In genomic region chr16:3085868-3086595, GRCh38 we compare ENCODE assay signal across 19 cellular contexts. TPM values are rescaled to one million over a fixed set of nuclear protein-coding genes. Genes with fewer than 3 reads are reported as not detected.
DNase-seq lines count a peak whose midpoint lies in the region; ATAC-seq, FAIRE-seq and TF ChIP-seq lines count a peak whose summit lies in the region.
"Had no signal": no experiment of that assay in that cellular context is flagged by ENCODE, and none has a peak within 500 bp of the region (broad histone marks: within the 10 kb centered on the region; RNA-seq: fewer than 3 reads in every experiment).

No MANE protein-coding gene starts in this region.

- H3K23ac ChIP-seq in neuronal stem cell (ENCODE audit: low read depth, low read length, poor library complexity), result no peak overlapping the region

- H3K4me3 ChIP-seq in CD8-positive, alpha-beta memory T cell (ENCODE audit: low read length), result no peak overlapping the region
- H3K4me3 ChIP-seq in neuronal stem cell (ENCODE audit: low read length in 2 of 2), result no peak overlapping the region
- H3K4me3 ChIP-seq: SJSA1, thyroid gland had no signal

- no peak overlapping the region for H3K9ac ChIP-seq in neuronal stem cell (ENCODE audit: low read depth, low read length, poor library complexity)

- peak overlapping the region; percentile 87 for H2BK15ac ChIP-seq in neuronal stem cell (ENCODE audit: low read length)

- H2AFZ ChIP-seq in neuronal stem cell (ENCODE audit: low read length), result peak overlapping the region; percentile 88

- no CpG with 5 or more reads among the region's 17 CpGs for WGBS in neuronal stem cell (ENCODE audit: extremely low coverage in 2 of 2, insufficient read length in 2 of 2, insufficient replicate concordance in 1 of 2), 2 donors

- CTCF ChIA-PET in CD8-positive, alpha-beta memory T cell (lab: Charles Lee), result interaction anchor here (1.0 to 1.3 kb wide), 2 partner anchors 10 to 11 kb away, joined by 3 read pairs; no protein-coding TSS in a partner anchor

- intact Hi-C loops in CD14-positive monocyte (cut with micrococcal nuclease), result no loop called here
- intact Hi-C loops in posterior vena cava (cut with DNase I), result no loop called here

- no peaks in the 10 kb centered on the region for H3K36me3 ChIP-seq in CD8-positive, alpha-beta memory T cell (ENCODE audit: insufficient read depth, low read length)
- H3K36me3 ChIP-seq in neuronal stem cell (replicated peaks in 1 of 2; ENCODE audit: control insufficient read depth in 2 of 2, insufficient read depth in 2 of 2, low read length in 2 of 2), result no peaks in the 10 kb centered on the region
- H3K36me3 ChIP-seq: adrenal gland, SJSA1, thyroid gland had no signal

- POLR2A ChIA-PET in CD8-positive, alpha-beta memory T cell (lab: Charles Lee), result no interaction called here

- no peaks in the 10 kb centered on the region for H3K9me3 ChIP-seq in CD8-positive, alpha-beta memory T cell (ENCODE audit: low read length)
- no peaks in the 10 kb centered on the region for H3K9me3 ChIP-seq in neuronal stem cell (replicated peaks in 1 of 2; ENCODE audit: control insufficient read depth in 2 of 2, insufficient read depth in 1 of 2, low read depth in 1 of 2, low read length in 2 of 2)
- H3K9me3 ChIP-seq: adrenal gland, SJSA1, thyroid gland had no signal

- TF ChIP-seq CTCF in CD14-positive monocyte (IDR thresholded peaks at IDR 0.05) (no peak), endothelial cell (IDR thresholded peaks at IDR 0.05; ENCODE audit: unreplicated experiment) (no peak)

- H3K4ac ChIP-seq in neuronal stem cell (ENCODE audit: low read length), result no peak overlapping the region

- H3K27ac Mint-ChIP-seq in CD14-positive monocyte (peak overlapping the region in 1 of 7 donors; percentile 70), endothelial cell (ENCODE audit: unreplicated experiment) (peak overlapping the region; percentile 86)
- peak overlapping the region in 5 of 8 donors; percentile 36 to 79 (median 57) for H3K27ac Mint-ChIP-seq in CD8-positive, alpha-beta memory T cell

- no peak overlapping the region for H3K18ac ChIP-seq in neuronal stem cell (ENCODE audit: low read length)

- no peak overlapping the region for H3K27ac ChIP-seq in CD8-positive, alpha-beta memory T cell (ENCODE audit: low read depth, low read length)
- H3K27ac ChIP-seq in neuronal stem cell (replicated peaks; ENCODE audit: low read length), result no peak overlapping the region
- H3K27ac ChIP-seq: C4-2B, SJSA1, VCaP had no signal

- H2BK120ac ChIP-seq in neuronal stem cell (ENCODE audit: low read depth, low read length), result no peak overlapping the region

- peaks cover 3 to 30% of the 10 kb centered on the region in 2 donors for H3K36me3 Mint-ChIP-seq in CD14-positive monocyte
- H3K36me3 Mint-ChIP-seq in CD8-positive, alpha-beta memory T cell, result no peaks in the 10 kb centered on the region
- peaks cover 5% of the 10 kb centered on the region for H3K36me3 Mint-ChIP-seq in endothelial cell (ENCODE audit: low read depth, unreplicated experiment)

- FAIRE-seq in frontal cortex (lab: Jason Lieb, UNC), result no peak
- FAIRE-seq: colon had no signal

- no peak overlapping the region for H4K91ac ChIP-seq in neuronal stem cell (ENCODE audit: low read depth, low read length, poor library complexity)

- no peak overlapping the region for H2BK5ac ChIP-seq in neuronal stem cell (ENCODE audit: low read length)

- no peak overlapping the region for H3K14ac ChIP-seq in neuronal stem cell (ENCODE audit: low read length)

- H2BK12ac ChIP-seq in neuronal stem cell (ENCODE audit: low read length), result no peak overlapping the region

- H3K4me2 ChIP-seq in neuronal stem cell (ENCODE audit: insufficient read depth, low read length, poor library complexity, severe bottlenecking), result no peak overlapping the region

- peaks cover 1% of the 10 kb centered on the region for H3K79me1 ChIP-seq in neuronal stem cell (ENCODE audit: low read depth, low read length)

- H3K9me3 Mint-ChIP-seq in CD14-positive monocyte (no peaks in the 10 kb centered on the region), endothelial cell (ENCODE audit: unreplicated experiment) (no peaks in the 10 kb centered on the region)
- no peaks in the 10 kb centered on the region for H3K9me3 Mint-ChIP-seq in CD8-positive, alpha-beta memory T cell

- peaks cover 44% of the 10 kb centered on the region for H3K4me1 Mint-ChIP-seq in CD14-positive monocyte
- H3K4me1 Mint-ChIP-seq in CD8-positive, alpha-beta memory T cell, result peaks cover 33 to 63% (median 38%) of the 10 kb centered on the region in 3 donors
- H3K4me1 Mint-ChIP-seq in endothelial cell (ENCODE audit: unreplicated experiment), result peaks cover 43% of the 10 kb centered on the region

- DNase-seq in CD14-positive monocyte (ENCODE audit: low spot score) (no peak), endothelial cell (ENCODE audit: low spot score) (no peak), neuronal stem cell (ENCODE audit: low spot score) (no peak), HK-2 (ENCODE audit: unreplicated experiment) (no peak), frontal cortex (ENCODE audit: low spot score in 2 of 2) (no peak), posterior vena cava (ENCODE audit: low spot score) (no peak)
- DNase-seq in CD8-positive, alpha-beta memory T cell, result no peak
- DNase-seq: adrenal gland, Karpas-422, NCI-H1417 treated with DMSO at 0.1 percent for 48 hours, NCI-H2227 treated with DMSO at 0.1 percent for 48 hours, thyroid gland had no signal

- no peak for ATAC-seq in GM19397 (IDR thresholded peaks at IDR 0.05; ENCODE audit: unreplicated experiment)

- H3K27me3 Mint-ChIP-seq in CD14-positive monocyte (ENCODE audit: low read depth in 3 of 3), result peaks cover 0 to 2% (median 0%) of the 10 kb centered on the region in 3 donors
- H3K27me3 Mint-ChIP-seq in CD8-positive, alpha-beta memory T cell, result no peaks in the 10 kb centered on the region
- peaks cover 11% of the 10 kb centered on the region for H3K27me3 Mint-ChIP-seq in endothelial cell (ENCODE audit: unreplicated experiment)

- no peaks in the 10 kb centered on the region for H3K27me3 ChIP-seq in CD8-positive, alpha-beta memory T cell (ENCODE audit: insufficient read depth, low read length, poor library complexity, severe bottlenecking)
- peaks cover 0 to 5% (median 0%) of the 10 kb centered on the region in 3 experiments for H3K27me3 ChIP-seq in neuronal stem cell (ENCODE audit: control insufficient read depth in 3 of 3, insufficient read depth in 3 of 3, low read depth in 1 of 3, low read length in 3 of 3)
- H3K27me3 ChIP-seq: adrenal gland, thyroid gland had no signal

- H4K8ac ChIP-seq in neuronal stem cell (ENCODE audit: low read depth, low read length), result no peak overlapping the region

- no peak overlapping the region for H2AK5ac ChIP-seq in neuronal stem cell (ENCODE audit: low read depth, low read length)

- H3K4me1 ChIP-seq in CD8-positive, alpha-beta memory T cell (ENCODE audit: insufficient read depth, low read length), result peaks cover 29% of the 10 kb centered on the region
- peaks cover 12 to 19% of the 10 kb centered on the region in 2 donors for H3K4me1 ChIP-seq in neuronal stem cell (ENCODE audit: control insufficient read depth in 2 of 2, insufficient read depth in 1 of 2, low read depth in 1 of 2, low read length in 2 of 2)
- H3K4me1 ChIP-seq: SJSA1 had no signal

- H3K4me3 Mint-ChIP-seq in CD14-positive monocyte (peak overlapping the region; percentile 85 to 90), endothelial cell (ENCODE audit: unreplicated experiment) (no peak overlapping the region)
- H3K4me3 Mint-ChIP-seq in CD8-positive, alpha-beta memory T cell, result peak overlapping the region in 3 of 7 donors; percentile 37 to 68 (median 38)

RNA-seq across cellular contexts. Expression of gene ZSCAN10, which starts 13.1 kb away (rescaled TPM):
- not detected for polyA plus RNA-seq in CD14-positive monocyte
- total RNA-seq in CD8-positive, alpha-beta memory T cell, result under 1 TPM in 1 of 2 experiments, not detected in 1; 0.15 TPM
- not detected for polyA plus RNA-seq in CD8-positive, alpha-beta memory T cell
- total RNA-seq in endothelial cell (ENCODE audit: unreplicated experiment) (50.7 TPM), frontal cortex (not detected), posterior vena cava (not detected)
- 1.1 TPM for polyA plus RNA-seq in neuronal stem cell (2013, experiment 1 of 2)
- 1.1 TPM for polyA plus RNA-seq in neuronal stem cell (2013, experiment 2 of 2)
- total RNA-seq: Daoy, esophagus mucosa, SJSA1, thyroid gland had no signal

RNA-seq across cellular contexts. Expression of gene IL32, which starts 20.6 kb away (rescaled TPM):
- 1 to 10 TPM; 5.6 to 8.0 TPM for polyA plus RNA-seq in CD14-positive monocyte
- total RNA-seq in CD8-positive, alpha-beta memory T cell, result 100 to 1,000 TPM; 975 to 992 TPM
- polyA plus RNA-seq in CD8-positive, alpha-beta memory T cell, result 3,843 TPM
- 1.7 TPM for total RNA-seq in endothelial cell (ENCODE audit: unreplicated experiment)
- polyA plus RNA-seq in neuronal stem cell (2013, experiment 1 of 2), result 0.81 TPM
- polyA plus RNA-seq in neuronal stem cell (2013, experiment 2 of 2), result 0.69 TPM
- total RNA-seq in frontal cortex, result 0.82 TPM
- 10 to 100 TPM; 56.8 to 65.4 TPM for total RNA-seq in posterior vena cava

RNA-seq across cellular contexts. Expression of gene ZNF205, which starts 26.4 kb away (rescaled TPM):
- polyA plus RNA-seq in CD14-positive monocyte, result 1 to 10 TPM; 1.0 to 1.3 TPM
- under 1 TPM in 1 of 2 experiments, not detected in 1; 0.11 TPM for total RNA-seq in CD8-positive, alpha-beta memory T cell
- not detected for polyA plus RNA-seq in CD8-positive, alpha-beta memory T cell
- total RNA-seq in endothelial cell (ENCODE audit: unreplicated experiment) (22.8 TPM), frontal cortex (17.9 TPM), posterior vena cava (1 to 10 TPM; 7.6 to 8.3 TPM)
- polyA plus RNA-seq in neuronal stem cell (2013, experiment 1 of 2), result 10.4 TPM
- polyA plus RNA-seq in neuronal stem cell (2013, experiment 2 of 2), result 9.9 TPM

RNA-seq across cellular contexts. Expression of gene MMP25, which starts 39.7 kb away (rescaled TPM):
- 1 to 10 TPM in 1 of 2 donors, under 1 TPM in 1; 0.71 to 2.6 TPM for polyA plus RNA-seq in CD14-positive monocyte
- total RNA-seq in CD8-positive, alpha-beta memory T cell, result 1 to 10 TPM; 1.5 to 1.9 TPM
- polyA plus RNA-seq in CD8-positive, alpha-beta memory T cell, result 0.90 TPM
- 5.4 TPM for total RNA-seq in endothelial cell (ENCODE audit: unreplicated experiment)
- polyA plus RNA-seq in neuronal stem cell (2013, experiment 1 of 2), result 0.28 TPM
- polyA plus RNA-seq in neuronal stem cell (2013, experiment 2 of 2), result 0.26 TPM
- total RNA-seq in frontal cortex, result 0.41 TPM
- total RNA-seq in posterior vena cava, result 1 to 10 TPM; 4.7 to 5.6 TPM

RNA-seq across cellular contexts. Expression of gene ZNF213, which starts 48.8 kb away (rescaled TPM):
- polyA plus RNA-seq in CD14-positive monocyte, result 1 to 10 TPM; 1.5 to 2.6 TPM
- 10 to 100 TPM; 10.4 to 10.5 TPM for total RNA-seq in CD8-positive, alpha-beta memory T cell
- 3.8 TPM for polyA plus RNA-seq in CD8-positive, alpha-beta memory T cell
- total RNA-seq in endothelial cell (ENCODE audit: unreplicated experiment) (10.1 TPM), frontal cortex (6.9 TPM), posterior vena cava (10 to 100 TPM in 1 of 2 donors, 1 to 10 TPM in 1; 8.3 to 10.2 TPM)
- polyA plus RNA-seq in neuronal stem cell (2013, experiment 1 of 2), result 8.2 TPM
- 7.9 TPM for polyA plus RNA-seq in neuronal stem cell (2013, experiment 2 of 2)

Comparison
In these comparisons a context has a peak if more than half of its experiments do, and no peak if none do; other contexts are left out.
1. RNA of gene ZSCAN10, which starts 13.1 kb away (total RNA-seq): 50.7 TPM in endothelial cell (single experiment); 0.15 TPM in CD8-positive, alpha-beta memory T cell, not detected in posterior vena cava and not detected in frontal cortex (single experiment); every median in the first group is over 10 times any median in the second.
2. RNA of gene IL32, which starts 20.6 kb away (total RNA-seq): 975 to 992 TPM in CD8-positive, alpha-beta memory T cell and 56.8 to 65.4 TPM in posterior vena cava; 1.7 TPM in endothelial cell (single experiment) and 0.82 TPM in frontal cortex (single experiment); every median in the first group is over 10 times any median in the second.
3. RNA of gene ZNF205, which starts 26.4 kb away (total RNA-seq): 22.8 TPM in endothelial cell (single experiment), 17.9 TPM in frontal cortex (single experiment) and 7.6 to 8.3 TPM in posterior vena cava; 0.11 TPM in CD8-positive, alpha-beta memory T cell; every median in the first group is over 4 times any median in the second.